In genomic region chr2:88123975-88124917, GRCh38 we compare ENCODE assay signal across 1 cellular context.
TF ChIP-seq lines count a peak whose summit lies in the region.

No MANE protein-coding gene starts in this region.

TF ChIP-seq in HepG2, 621 proteins besides CTCF, POLR2A, EP300 and RAD21 (continued from another document):
- 0 out of 2 replicates have a peak, but pooled peaks have one; percentile 11 for TF ChIP-seq ZNF710 (CRISPR knock-in tag; IDR thresholded peaks at IDR 0.05; ENCODE audit: borderline replicate concordance)
- TF ChIP-seq SMYD3 (CRISPR knock-in tag; IDR thresholded peaks at IDR 0.05) = 0 out of 2 replicates have a peak, but pooled peaks have one; percentile 26
- peak; percentile 39; the same call in 1 of the 2 replicates for TF ChIP-seq BORCS8-MEF2B (CRISPR knock-in tag; IDR thresholded peaks at IDR 0.05)
- TF ChIP-seq, protein P1, sequence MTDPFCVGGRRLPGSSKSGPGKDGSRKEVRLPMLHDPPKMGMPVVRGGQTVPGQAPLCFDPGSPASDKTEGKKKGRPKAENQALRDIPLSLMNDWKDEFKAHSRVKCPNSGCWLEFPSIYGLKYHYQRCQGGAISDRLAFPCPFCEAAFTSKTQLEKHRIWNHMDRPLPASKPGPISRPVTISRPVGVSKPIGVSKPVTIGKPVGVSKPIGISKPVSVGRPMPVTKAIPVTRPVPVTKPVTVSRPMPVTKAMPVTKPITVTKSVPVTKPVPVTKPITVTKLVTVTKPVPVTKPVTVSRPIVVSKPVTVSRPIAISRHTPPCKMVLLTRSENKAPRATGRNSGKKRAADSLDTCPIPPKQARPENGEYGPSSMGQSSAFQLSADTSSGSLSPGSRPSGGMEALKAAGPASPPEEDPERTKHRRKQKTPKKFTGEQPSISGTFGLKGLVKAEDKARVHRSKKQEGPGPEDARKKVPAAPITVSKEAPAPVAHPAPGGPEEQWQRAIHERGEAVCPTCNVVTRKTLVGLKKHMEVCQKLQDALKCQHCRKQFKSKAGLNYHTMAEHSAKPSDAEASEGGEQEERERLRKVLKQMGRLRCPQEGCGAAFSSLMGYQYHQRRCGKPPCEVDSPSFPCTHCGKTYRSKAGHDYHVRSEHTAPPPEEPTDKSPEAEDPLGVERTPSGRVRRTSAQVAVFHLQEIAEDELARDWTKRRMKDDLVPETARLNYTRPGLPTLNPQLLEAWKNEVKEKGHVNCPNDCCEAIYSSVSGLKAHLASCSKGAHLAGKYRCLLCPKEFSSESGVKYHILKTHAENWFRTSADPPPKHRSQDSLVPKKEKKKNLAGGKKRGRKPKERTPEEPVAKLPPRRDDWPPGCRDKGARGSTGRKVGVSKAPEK (CRISPR knock-in tag; IDR thresholded peaks at IDR 0.05; ENCODE audit: borderline replicate concordance) = peak; percentile 55; the same call in 1 of the 2 replicates
- TF ChIP-seq ZMYM4 (CRISPR knock-in tag; IDR thresholded peaks at IDR 0.05) = 0 out of 2 replicates have a peak, but pooled peaks have one; percentile 13
- TF ChIP-seq ZNF792 (CRISPR knock-in tag; IDR thresholded peaks at IDR 0.05) = no peak
- no peak for TF ChIP-seq ZNF547 (CRISPR knock-in tag; IDR thresholded peaks at IDR 0.05)
- no peak for TF ChIP-seq EZH2 (conservative IDR thresholded peaks at IDR 0.05; ENCODE audit: low read depth, low read length)
